ENCODE assay signal across 23 cellular contexts in genomic region chr1:232845521-232845920, GRCh38.
"Had no signal": no experiment of that assay in that cellular context is flagged by ENCODE, and none has a peak within 500 bp of the region (broad histone marks: within the 10 kb centered on the region; RNA-seq: fewer than 3 reads in every experiment).

No MANE protein-coding gene starts in this region.

- H3K4me3 Mint-ChIP-seq: activated CD8-positive, alpha-beta T cell treated with anti-CD3 and anti-CD28 coated beads, Interleukin-2, amount 10 ng/mL, durations not matched to agents 7 days and 5 days; activated naive CD8-positive, alpha-beta T cell treated with anti-CD3 and anti-CD28 coated beads, Interleukin-2, amount 50 U/mL, for 24 hours; activated T-helper 1 cell treated with anti-CD3 and anti-CD28 coated beads, Interleukin-12 subunit alpha, Interleukin-12 subunit beta, Interleukin-2, Interleukin-4 antibody, amounts not matched to agents 30 ng/mL and 10 ng/mL and 1 ng/mL, durations not matched to agents 14 hours and 24 hours and 36 hours; effector memory CD8-positive, alpha-beta T cell; memory B cell had no signal

- H3K9me3 Mint-ChIP-seq: activated T-helper 1 cell treated with anti-CD3 and anti-CD28 coated beads, Interleukin-12 subunit alpha, Interleukin-12 subunit beta, Interleukin-2, Interleukin-4 antibody, amounts not matched to agents 30 ng/mL and 10 ng/mL and 1 ng/mL, durations not matched to agents 14 hours and 24 hours and 36 hours; effector memory CD8-positive, alpha-beta T cell had no signal

- DNase-seq: activated CD4-positive, alpha-beta T cell treated with anti-CD3 and anti-CD28 coated beads, Interleukin-2, amount 50 U/mL, for 1 hour; activated CD8-positive, alpha-beta T cell treated with anti-CD3 and anti-CD28 coated beads, Interleukin-2, amount 10 ng/mL, durations not matched to agents 7 days and 5 days; activated gamma-delta T cell; activated naive CD4-positive, alpha-beta T cell treated with anti-CD3 and anti-CD28 coated beads, Interleukin-2, amount 50 U/mL, for 16 hours; activated naive CD8-positive, alpha-beta T cell treated with anti-CD3 and anti-CD28 coated beads, Interleukin-2, amount 50 U/mL, for 24 hours; anterior cingulate cortex; central memory CD4-positive, alpha-beta T cell; effector memory CD8-positive, alpha-beta T cell; gastrocnemius medialis; hypothalamus; mucosa of descending colon; spleen; stimulated activated CD4-positive, alpha-beta T cell treated with anti-CD3 and anti-CD28 coated beads, Interleukin-4, amount 100 ng/mL, for 1 hour; stimulated activated naive CD4-positive, alpha-beta T cell treated with Interleukin-2 at 50 U/mL for 16 hours; substantia nigra; T-helper 2 cell; thyroid gland; upper lobe of right lung had no signal

- H3K9me3 ChIP-seq: esophagus muscularis mucosa, gastrocnemius medialis, mucosa of descending colon, thyroid gland, upper lobe of right lung had no signal

- H3K27me3 ChIP-seq: esophagus muscularis mucosa, gastrocnemius medialis, spleen, thyroid gland, upper lobe of right lung had no signal

- H3K4me1 Mint-ChIP-seq: memory B cell had no signal

- ATAC-seq: activated CD4-positive, CD25-positive, alpha-beta regulatory T cell treated with anti-CD3 and anti-CD28 coated beads, Interleukin-2, amount 50 U/mL, for 24 hours; activated CD8-positive, alpha-beta T cell treated with anti-CD3 and anti-CD28 coated beads, Interleukin-2, amount 10 ng/mL, durations not matched to agents 7 days and 5 days; activated naive CD8-positive, alpha-beta T cell treated with anti-CD3 and anti-CD28 coated beads, Interleukin-2, amount 50 U/mL, for 24 hours; effector memory CD8-positive, alpha-beta T cell; gastrocnemius medialis; mucosa of descending colon; upper lobe of right lung had no signal

- H3K4me1 ChIP-seq: esophagus muscularis mucosa, gastrocnemius medialis, spleen, thyroid gland, upper lobe of right lung had no signal

- H3K36me3 ChIP-seq: esophagus muscularis mucosa, gastrocnemius medialis, spleen, thyroid gland, upper lobe of right lung had no signal

- H3K27ac ChIP-seq: esophagus muscularis mucosa, gastrocnemius medialis, spleen, thyroid gland, upper lobe of right lung had no signal

- H3K27ac Mint-ChIP-seq: activated CD8-positive, alpha-beta T cell treated with anti-CD3 and anti-CD28 coated beads, Interleukin-2, amount 10 ng/mL, durations not matched to agents 7 days and 5 days; activated naive CD8-positive, alpha-beta T cell treated with anti-CD3 and anti-CD28 coated beads, Interleukin-2, amount 50 U/mL, for 24 hours; activated T-helper 1 cell treated with anti-CD3 and anti-CD28 coated beads, Interleukin-12 subunit alpha, Interleukin-12 subunit beta, Interleukin-2, Interleukin-4 antibody, amounts not matched to agents 30 ng/mL and 10 ng/mL and 1 ng/mL, durations not matched to agents 14 hours and 24 hours and 36 hours; effector memory CD8-positive, alpha-beta T cell; memory B cell; progenitor cell of endocrine pancreas had no signal

- H3K27me3 Mint-ChIP-seq: activated naive CD8-positive, alpha-beta T cell treated with anti-CD3 and anti-CD28 coated beads, Interleukin-2, amount 50 U/mL, for 24 hours; progenitor cell of endocrine pancreas had no signal

- H3K4me3 ChIP-seq: esophagus muscularis mucosa, gastrocnemius medialis, mucosa of descending colon, spleen, thyroid gland, upper lobe of right lung had no signal

- H3K36me3 Mint-ChIP-seq: memory B cell had no signal
